ENCODE assay signal across 10 cellular contexts in the genomic region with DNA sequence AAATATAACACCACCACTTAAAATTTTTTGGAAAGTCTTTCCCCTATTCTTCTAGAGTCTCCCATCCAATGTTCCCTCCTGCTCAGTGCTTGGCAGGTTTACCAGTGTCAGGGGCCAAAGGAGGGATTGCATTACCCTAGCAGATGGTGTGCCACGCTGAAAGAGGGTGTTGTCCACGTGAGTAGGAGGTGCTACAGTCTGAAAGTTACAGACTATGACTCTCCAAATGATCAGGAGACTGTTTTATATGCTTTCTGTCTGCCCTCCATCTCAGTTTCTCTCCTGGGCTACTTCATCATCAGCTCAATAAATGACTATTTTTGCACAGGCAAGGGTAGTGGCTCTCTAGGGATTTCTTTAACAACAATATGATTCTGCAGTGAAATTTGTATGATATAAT. TPM values are rescaled to one million over a fixed set of nuclear protein-coding genes. Genes with fewer than 3 reads are reported as not detected.
A peak's percentile ranks its signal among the peaks of the same experiment; 100 is the strongest.
DNase-seq lines count a peak whose midpoint lies in the region; ATAC-seq and TF ChIP-seq lines count a peak whose summit lies in the region.
"Had no signal": no experiment of that assay in that cellular context is flagged by ENCODE, and none has a peak within 500 bp of the region (broad histone marks: within the 10 kb centered on the region; RNA-seq: fewer than 3 reads in every experiment).

No MANE protein-coding gene starts in this region.

- H3K4me3 Mint-ChIP-seq in immature natural killer cell = no peak overlapping the region
- H3K4me3 Mint-ChIP-seq in activated naive CD4-positive, alpha-beta T cell treated with anti-CD3 and anti-CD28 coated beads for 36 hours = no peak overlapping the region
- H3K4me3 Mint-ChIP-seq: activated naive CD4-positive, alpha-beta T cell treated with anti-CD3 and anti-CD28 coated beads, Interleukin-2, amount 10 ng/mL, durations not matched to agents 7 days and 5 days had no signal

- no peak for ATAC-seq in HG02588 (IDR thresholded peaks at IDR 0.05; ENCODE audit: unreplicated experiment)

- H3K36me3 Mint-ChIP-seq in immature natural killer cell = peaks cover 14 to 28% (median 21%) of the 10 kb centered on the region in 3 donors
- peaks cover 25% of the 10 kb centered on the region for H3K36me3 Mint-ChIP-seq in activated naive CD4-positive, alpha-beta T cell treated with anti-CD3 and anti-CD28 coated beads for 36 hours (ENCODE audit: low read depth)

- CTCF ChIA-PET in activated naive CD4-positive, alpha-beta T cell treated with anti-CD3 and anti-CD28 coated beads for 36 hours (lab: Charles Lee) = no interaction called here

- peaks cover 0 to 1% of the 10 kb centered on the region in 2 donors for H3K4me1 Mint-ChIP-seq in immature natural killer cell
- peaks cover 9% of the 10 kb centered on the region for H3K4me1 Mint-ChIP-seq in activated naive CD4-positive, alpha-beta T cell treated with anti-CD3 and anti-CD28 coated beads for 36 hours (ENCODE audit: low read depth)

- H3K9me3 Mint-ChIP-seq in immature natural killer cell = no peaks in the 10 kb centered on the region
- H3K9me3 Mint-ChIP-seq in activated naive CD4-positive, alpha-beta T cell treated with anti-CD3 and anti-CD28 coated beads for 36 hours = no peaks in the 10 kb centered on the region
- H3K9me3 Mint-ChIP-seq: activated naive CD4-positive, alpha-beta T cell treated with anti-CD3 and anti-CD28 coated beads, Interleukin-2, amount 10 ng/mL, durations not matched to agents 7 days and 5 days had no signal

- DNase-seq in AG20443 (ENCODE audit: low spot score) (peak; percentile 70), NCI-H2107 treated with DMSO at 0.1 percent for 48 hours (lab: John Stamatoyannopoulos, UW; ENCODE audit: unreplicated experiment) (peak; percentile 69), cardiac fibroblast (ENCODE audit: low read depth in 2 of 2) (peak; percentile 57 to 68), medulla oblongata (ENCODE audit: extremely low spot score) (peak; percentile 41), immature natural killer cell (no peak)
- no peak for DNase-seq in activated naive CD4-positive, alpha-beta T cell treated with anti-CD3 and anti-CD28 coated beads for 36 hours
- DNase-seq in stimulated activated CD4-positive, alpha-beta T cell treated with anti-CD3 and anti-CD28 coated beads, Interleukin-4, amount 100 ng/mL, for 1 hour = no peak
- DNase-seq: activated naive CD4-positive, alpha-beta T cell treated with anti-CD3 and anti-CD28 coated beads, Interleukin-2, amount 10 ng/mL, durations not matched to agents 7 days and 5 days; DMS53 had no signal

- intact Hi-C loops in activated naive CD4-positive, alpha-beta T cell treated with anti-CD3 and anti-CD28 coated beads for 36 hours (cut with micrococcal nuclease) = no loop called here

- no peak for TF ChIP-seq CTCF in cardiac fibroblast (IDR thresholded peaks at IDR 0.05; ENCODE audit: low read depth, low read length)

- H3K27me3 Mint-ChIP-seq in immature natural killer cell (ENCODE audit: low read depth in 3 of 3) = peaks cover 0 to 1% (median 0%) of the 10 kb centered on the region in 3 donors
- no peaks in the 10 kb centered on the region for H3K27me3 Mint-ChIP-seq in activated naive CD4-positive, alpha-beta T cell treated with anti-CD3 and anti-CD28 coated beads for 36 hours (ENCODE audit: low read depth)
- H3K27me3 Mint-ChIP-seq: activated naive CD4-positive, alpha-beta T cell treated with anti-CD3 and anti-CD28 coated beads, Interleukin-2, amount 10 ng/mL, durations not matched to agents 7 days and 5 days had no signal

- no peak overlapping the region for H3K4me3 ChIP-seq in cardiac fibroblast (replicated peaks in 1 of 2; ENCODE audit: low read depth in 2 of 2, low read length in 2 of 2)

- no peak overlapping the region for H3K27ac Mint-ChIP-seq in immature natural killer cell
- no peak overlapping the region for H3K27ac Mint-ChIP-seq in activated naive CD4-positive, alpha-beta T cell treated with anti-CD3 and anti-CD28 coated beads for 36 hours

RNA-seq across cellular contexts. Expression of a gene that starts 31.3 kb away (rescaled TPM):
- polyA plus RNA-seq in immature natural killer cell = not detected
- total RNA-seq in activated naive CD4-positive, alpha-beta T cell treated with anti-CD3 and anti-CD28 coated beads for 36 hours = not detected

RNA-seq across cellular contexts. Expression of a gene that starts 58.2 kb away (rescaled TPM):
- 10 to 100 TPM; 25.4 to 49.1 (median 27.6) TPM for polyA plus RNA-seq in immature natural killer cell
- total RNA-seq in activated naive CD4-positive, alpha-beta T cell treated with anti-CD3 and anti-CD28 coated beads for 36 hours = 10 to 100 TPM; 57.9 to 59.3 TPM

Comparison
In these comparisons a context has a peak if more than half of its experiments do, and no peak if none do; other contexts are left out.
1. DNase-seq: peak in AG20443 (single experiment), NCI-H2107 treated with DMSO at 0.1 percent for 48 hours (single experiment), cardiac fibroblast (2 of 2) and medulla oblongata (single experiment); none in immature natural killer cell (0 of 3), activated naive CD4-positive, alpha-beta T cell treated with anti-CD3 and anti-CD28 coated beads for 36 hours (single experiment) and stimulated activated CD4-positive, alpha-beta T cell treated with anti-CD3 and anti-CD28 coated beads, Interleukin-4, amount 100 ng/mL, for 1 hour (single experiment).